Comparison of ENCODE assay signal across 15 cellular contexts in genomic region chr1:14435368-14436023, GRCh38.
DNase-seq lines count a peak whose midpoint lies in the region; TF ChIP-seq lines count a peak whose summit lies in the region.
"Had no signal": no experiment of that assay in that cellular context is flagged by ENCODE, and none has a peak within 500 bp of the region (broad histone marks: within the 10 kb centered on the region; RNA-seq: fewer than 3 reads in every experiment).

No MANE protein-coding gene starts in this region.

- POLR2A ChIA-PET in A673 (lab: Charles Lee; ENCODE audit: low non-redundant PET): no interaction called here

- H3K27ac ChIP-seq in A673 (ENCODE audit: low read depth, low read length, poor library complexity, severe bottlenecking): no peak overlapping the region
- H3K27ac ChIP-seq: esophagus muscularis mucosa had no signal

- in situ Hi-C loops in GM13977 (cut with MboI; ENCODE audit: low pct_unique_long_range_greater_than_20kb, low sequenced_read_pairs, unreplicated experiment): no loop called here
- in situ Hi-C loops in SK-MEL-5 (cut with HindIII; ENCODE audit: low pct_unique_long_range_greater_than_20kb, low sequenced_read_pairs): no loop called here

- H3K4me1 ChIP-seq in A673 (ENCODE audit: insufficient read depth, low read length, poor library complexity, severe bottlenecking): no peaks in the 10 kb centered on the region
- H3K4me1 ChIP-seq: esophagus muscularis mucosa had no signal

- no peak for DNase-seq in A673 (ENCODE audit: low spot score)
- peak; percentile 28 for DNase-seq in GM13977 (ENCODE audit: low spot score)
- peak; percentile 37 for DNase-seq in SK-MEL-5 (ENCODE audit: low read depth, low spot score)
- peak; percentile 93 for DNase-seq in iPS-NIHi7 (ENCODE audit: extremely low spot score)
- DNase-seq in activated CD4-positive, alpha-beta T cell treated with anti-CD3 and anti-CD28 coated beads, Interleukin-2, amount 50 U/mL, for 1 hour: no peak
- no peak for DNase-seq in stimulated activated CD4-positive, alpha-beta T cell treated with anti-CD3 and anti-CD28 coated beads, Interleukin-2, amount 100 ng/mL, for 48 hours
- no peak for DNase-seq in HK-2 (ENCODE audit: unreplicated experiment)
- DNase-seq in MV-4-11 (lab: John Stamatoyannopoulos, UW): no peak
- DNase-seq: activated T-cell treated with anti-CD3 and anti-CD28 coated beads, Interleukin-2, amount 50 U/mL, for 48 hours; DMS153; NCI-H1694 treated with DMSO at 0.1 percent for 48 hours; NCI-H82; stimulated activated CD4-positive, alpha-beta T cell treated with anti-CD3 and anti-CD28 coated beads, Interleukin-4, amount 100 ng/mL, for 1 hour; stimulated activated naive B cell treated with anti-CD40 and anti-IgM and Interleukin-4, amounts not matched to agents 10 μg/mL and 1 μg/mL and 100 μg/mL, for 72 hours had no signal

- no peaks in the 10 kb centered on the region for H3K36me3 ChIP-seq in A673 (ENCODE audit: insufficient read depth, low read length, poor library complexity, severe bottlenecking)
- H3K36me3 ChIP-seq: esophagus muscularis mucosa had no signal

- TF ChIP-seq CTCF in A673 (conservative IDR thresholded peaks at IDR 0.05; ENCODE audit: low read depth, low read length) (peak; percentile 36; the same call in 1 of the 2 replicates), GM13977 (IDR thresholded peaks at IDR 0.05; ENCODE audit: extremely low read depth, insufficient read depth, missing control alignments) (peak; percentile 18)

- H3K9me3 ChIP-seq in A673 (ENCODE audit: low read depth, low read length, poor library complexity, severe bottlenecking): no peaks in the 10 kb centered on the region
- H3K9me3 ChIP-seq: esophagus muscularis mucosa had no signal

- CTCF ChIA-PET in A673 (lab: Charles Lee): no interaction called here

- no peak overlapping the region for H3K4me3 ChIP-seq in A673 (ENCODE audit: low read depth, low read length, poor library complexity, severe bottlenecking)
- H3K4me3 ChIP-seq: esophagus muscularis mucosa had no signal

- H3K27me3 ChIP-seq in A673 (replicated peaks; ENCODE audit: insufficient read depth, low read depth, low read length, poor library complexity): no peaks in the 10 kb centered on the region

- no TSS peak for BruUV-seq in A673 (replicated peaks; lab: Mats Ljungman, UMichigan)

- intact Hi-C loops in A673 (cut with micrococcal nuclease; ENCODE audit: unreplicated experiment): no loop called here

Comparison
In these comparisons a context has a peak if more than half of its experiments do, and no peak if none do; other contexts are left out.
1. DNase-seq: peak in GM13977 (single experiment), SK-MEL-5 (single experiment) and iPS-NIHi7 (single experiment); none in A673 (single experiment), activated CD4-positive, alpha-beta T cell treated with anti-CD3 and anti-CD28 coated beads, Interleukin-2, amount 50 U/mL, for 1 hour (single experiment), stimulated activated CD4-positive, alpha-beta T cell treated with anti-CD3 and anti-CD28 coated beads, Interleukin-2, amount 100 ng/mL, for 48 hours (0 of 2), HK-2 (single experiment) and MV-4-11 (single experiment).